29 cellular contexts compared by ENCODE assay signal in genomic region chr22:47627561-47628253, GRCh38.
DNase-seq lines count a peak whose midpoint lies in the region; ATAC-seq and TF ChIP-seq lines count a peak whose summit lies in the region.
"Had no signal": no experiment of that assay in that cellular context is flagged by ENCODE, and none has a peak within 500 bp of the region (broad histone marks: within the 10 kb centered on the region; RNA-seq: fewer than 3 reads in every experiment).

No MANE protein-coding gene starts in this region.

- DNase-seq in M059J (ENCODE audit: low read depth), result peak; percentile 15
- no peak for DNase-seq in RWPE2 (ENCODE audit: low spot score)
- DNase-seq in mesendoderm, result peak; percentile 26
- no peak for DNase-seq in stimulated activated CD4-positive, alpha-beta T cell treated with anti-CD3 and anti-CD28 coated beads, Interleukin-4, amount 100 ng/mL, for 1 hour
- DNase-seq in hippocampal formation (lab: John Stamatoyannopoulos, UW), result no peak
- no peak for DNase-seq in hepatic stellate cell (ENCODE audit: low spot score)
- DNase-seq: activated CD4-positive, alpha-beta memory T cell treated with anti-CD3 and anti-CD28 coated beads, Interleukin-2, amount 10 ng/mL, durations not matched to agents 7 days and 5 days; activated CD4-positive, CD25-positive, alpha-beta regulatory T cell treated with anti-CD3 and anti-CD28 coated beads, Interleukin-2, amount 50 U/mL, for 72 hours; activated gamma-delta T cell treated with Interleukin-2 at 50 U/mL for 16 hours; activated T-cell treated with anti-CD3 and anti-CD28 coated beads for 4 hours; CD4-positive, CD25-positive, alpha-beta regulatory T cell; effector CD4-positive, alpha-beta T cell; erythroblast; foreskin fibroblast; GDM1; heart right ventricle; left colon; NCI-H1092; NCI-H2029 treated with DMSO at 0.1 percent for 48 hours; NCI-H345; right cardiac atrium; stimulated activated CD4-positive, alpha-beta T cell treated with anti-CD3 and anti-CD28 coated beads, Interleukin-12 subunit alpha, Interleukin-12 subunit beta, amount 100 ng/mL, for 4 hours; stimulated activated CD4-positive, alpha-beta T cell treated with anti-CD3 and anti-CD28 coated beads, Interleukin-4, amount 100 ng/mL, for 4 hours; stimulated activated naive CD4-positive, alpha-beta T cell; testis had no signal

- no peak overlapping the region for H3K4me2 ChIP-seq in mesendoderm (ENCODE audit: low read length)

- peak overlapping the region; percentile 12 for H3K27ac ChIP-seq in C4-2B
- no peak overlapping the region for H3K27ac ChIP-seq in RWPE2 (ENCODE audit: poor library complexity, severe bottlenecking)
- no peak overlapping the region for H3K27ac ChIP-seq in mesendoderm (ENCODE audit: low read depth, low read length)
- H3K27ac ChIP-seq: heart right ventricle, parathyroid adenoma, SJCRH30, testis had no signal

- no peaks in the 10 kb centered on the region for H3K27me3 ChIP-seq in RWPE2 (ENCODE audit: insufficient read depth, poor library complexity, severe bottlenecking)
- H3K27me3 ChIP-seq in mesendoderm (ENCODE audit: insufficient read depth, low read length, poor library complexity), result no peaks in the 10 kb centered on the region
- H3K27me3 ChIP-seq: testis had no signal

- peak; percentile 42; the same call in 1 of the 3 replicates for ATAC-seq in RWPE2 (ENCODE audit: low read depth)
- ATAC-seq: heart right ventricle; left colon; natural killer cell treated with Interleukin-12 subunit alpha and Interleukin-12 subunit beta and Interleukin-15 and Interleukin-18, amount 100 ng/mL, for 72 hours; right cardiac atrium had no signal

- H3K23ac ChIP-seq in mesendoderm (ENCODE audit: low read length), result no peak overlapping the region

- H3K18ac ChIP-seq in mesendoderm (ENCODE audit: low read length), result no peak overlapping the region

- no peak overlapping the region for H2BK15ac ChIP-seq in mesendoderm (replicated peaks; ENCODE audit: low read depth)

- H2BK120ac ChIP-seq in mesendoderm (ENCODE audit: low read depth, low read length), result no peak overlapping the region

- TF ChIP-seq CTCF in C4-2B (conservative IDR thresholded peaks at IDR 0.05), result no peak
- TF ChIP-seq CTCF in RWPE2 (IDR thresholded peaks at IDR 0.05; ENCODE audit: poor library complexity, severe bottlenecking), result no peak

- WGBS in mesendoderm (ENCODE audit: extremely low coverage, insufficient coverage, low lambda C conversion rate), result 100% methylated on average over 1 of the region's 17 CpGs

- H3K4ac ChIP-seq in mesendoderm (ENCODE audit: low read depth, low read length), result no peak overlapping the region

- peak overlapping the region; percentile 93 for H2AK5ac ChIP-seq in mesendoderm (ENCODE audit: low read length)

- H3K4me1 ChIP-seq in RWPE2 (ENCODE audit: insufficient read depth, poor library complexity, severe bottlenecking), result no peaks in the 10 kb centered on the region
- H3K4me1 ChIP-seq in mesendoderm (ENCODE audit: control insufficient read depth, low read depth, low read length), result peaks cover 1% of the 10 kb centered on the region
- H3K4me1 ChIP-seq: heart right ventricle, parathyroid adenoma, SJCRH30, testis had no signal

- H4K8ac ChIP-seq in mesendoderm (ENCODE audit: low read depth, low read length), result no peak overlapping the region

- no peaks in the 10 kb centered on the region for H3K79me1 ChIP-seq in mesendoderm (ENCODE audit: low read length)

- H3K36me3 ChIP-seq in RWPE2 (ENCODE audit: low read depth) (no peaks in the 10 kb centered on the region), mesendoderm (ENCODE audit: control insufficient read depth, insufficient read depth, low read length) (no peaks in the 10 kb centered on the region)
- H3K36me3 ChIP-seq: heart right ventricle, SJCRH30 had no signal

- no peaks in the 10 kb centered on the region for H3K79me2 ChIP-seq in mesendoderm (ENCODE audit: control insufficient read depth, insufficient read depth, low read length)
- H3K79me2 ChIP-seq: parathyroid adenoma had no signal

- H3K4me3 ChIP-seq in RWPE2 (ENCODE audit: severe bottlenecking) (no peak overlapping the region), mesendoderm (ENCODE audit: low read length) (no peak overlapping the region)
- H3K4me3 ChIP-seq: heart right ventricle, SJCRH30, testis had no signal

- peaks cover 1% of the 10 kb centered on the region for H3K9me3 ChIP-seq in RWPE2 (ENCODE audit: severe bottlenecking)
- H3K9me3 ChIP-seq: heart right ventricle, SJCRH30, testis had no signal

- H2BK5ac ChIP-seq in mesendoderm (ENCODE audit: low read length), result peak overlapping the region; percentile 85

- H3K9ac ChIP-seq in mesendoderm (ENCODE audit: low read length), result no peak overlapping the region
- H3K9ac ChIP-seq: parathyroid adenoma had no signal

- peak overlapping the region; percentile 67 for H3K56ac ChIP-seq in mesendoderm (ENCODE audit: low read length)

- H4K5ac ChIP-seq in mesendoderm (ENCODE audit: low read length), result no peak overlapping the region

Comparison
In these comparisons a context has a peak if more than half of its experiments do, and no peak if none do; other contexts are left out.
1. DNase-seq: peak in M059J (single experiment) and mesendoderm (single experiment); none in RWPE2 (single experiment), stimulated activated CD4-positive, alpha-beta T cell treated with anti-CD3 and anti-CD28 coated beads, Interleukin-4, amount 100 ng/mL, for 1 hour (single experiment), hippocampal formation (0 of 2) and hepatic stellate cell (single experiment).